ENCODE assay signal across 8 cellular contexts in the genomic region with DNA sequence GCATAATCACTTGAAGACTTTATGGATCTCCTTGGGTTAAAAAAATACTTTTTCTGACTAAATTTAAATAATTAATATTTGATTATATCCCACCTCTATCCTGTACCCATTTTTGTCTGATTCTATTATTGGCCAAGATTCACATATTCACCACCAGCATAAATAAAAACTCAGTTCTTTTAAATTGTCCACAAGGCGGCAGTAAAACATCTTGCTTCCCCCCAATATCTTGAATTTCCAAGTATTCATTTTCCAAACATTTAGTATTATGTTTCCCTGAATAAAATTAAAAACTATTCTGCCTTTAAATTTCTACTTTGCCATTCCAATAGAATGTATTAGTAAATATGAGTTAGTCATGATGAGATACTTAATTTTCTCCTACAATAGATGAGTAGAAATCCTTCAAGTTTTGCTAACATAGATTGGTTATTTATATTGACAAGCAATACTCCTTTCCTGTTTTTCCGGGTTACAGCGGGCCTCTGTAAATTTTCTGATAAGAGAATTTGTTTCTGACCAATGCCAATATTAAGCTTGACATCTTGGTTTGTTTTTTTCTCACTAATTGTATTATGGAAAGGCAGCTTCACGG.
DNase-seq lines count a peak whose midpoint lies in the region; ATAC-seq, FAIRE-seq and TF ChIP-seq lines count a peak whose summit lies in the region.

No MANE protein-coding gene starts in this region.

- H3K27ac ChIP-seq in WERI-Rb-1 (no peak overlapping the region), kidney (ENCODE audit: low read depth in 2 of 2, low read length in 2 of 2) (no peak overlapping the region)

- H3K9me3 ChIP-seq in WERI-Rb-1 (ENCODE audit: severe bottlenecking) (no peaks in the 10 kb centered on the region), kidney (ENCODE audit: control insufficient read depth in 1 of 2, low read length in 2 of 2) (no peaks in the 10 kb centered on the region)

- H3K36me3 ChIP-seq in WERI-Rb-1 (no peaks in the 10 kb centered on the region), kidney (ENCODE audit: control insufficient read depth in 1 of 2, insufficient read depth in 2 of 2, low read length in 2 of 2) (no peaks in the 10 kb centered on the region)

- TF ChIP-seq CTCF in AG10803 (conservative IDR thresholded peaks at IDR 0.05; ENCODE audit: low read length) (peak; percentile 67), WERI-Rb-1 (IDR thresholded peaks at IDR 0.05; ENCODE audit: low read depth, low read length) (0 out of 2 replicates have a peak, but pooled peaks have one; percentile 8), kidney (IDR thresholded peaks at IDR 0.05; ENCODE audit: borderline replicate concordance, extremely low read depth, insufficient read depth) (peak; percentile 38)

- H3K4me1 ChIP-seq in kidney (ENCODE audit: control insufficient read depth in 1 of 2, insufficient read depth in 1 of 2, low read depth in 1 of 2, low read length in 2 of 2) = no peaks in the 10 kb centered on the region

- DNase-seq in AG10803 (ENCODE audit: low read depth) (peak; percentile 34), HEK293T (ENCODE audit: extremely low spot score) (peak; percentile 16), WERI-Rb-1 (no peak), kidney (no peak)
- no peak for DNase-seq in NK-92 treated with Interleukin-12 subunit alpha and Interleukin-12 subunit beta, amount 100 ng/mL, for 24 hours (lab: John Stamatoyannopoulos, UW)

- intact Hi-C loops in kidney (cut with DNase I) = no loop called here

- no peak for ATAC-seq in GM21786 (IDR thresholded peaks at IDR 0.05; ENCODE audit: unreplicated experiment)
- ATAC-seq in GM21737 (IDR thresholded peaks at IDR 0.05; ENCODE audit: unreplicated experiment) = no peak
- no peak for ATAC-seq in HG03378 (IDR thresholded peaks at IDR 0.05; ENCODE audit: unreplicated experiment)

- no peaks in the 10 kb centered on the region for H3K27me3 ChIP-seq in WERI-Rb-1 (ENCODE audit: insufficient read depth, low read depth, severe bottlenecking)

- CTCF ChIA-PET in HEK293T (lab: Yijun Ruan, JAX) = interaction anchor here (0.6 kb wide), 1 partner anchor 746 kb away, joined by 3 read pairs; no protein-coding TSS in a partner anchor

- peak; percentile 91 for FAIRE-seq in kidney (lab: Jason Lieb, UNC)

- H3K4me3 ChIP-seq in AG10803 (ENCODE audit: low read length) = no peak overlapping the region
- H3K4me3 ChIP-seq in WERI-Rb-1 (ENCODE audit: low read depth, low read length) = no peak overlapping the region
- no peak overlapping the region for H3K4me3 ChIP-seq in kidney (ENCODE audit: low read length in 2 of 2)

- POLR2A ChIA-PET in HEK293T (lab: Yijun Ruan, JAX) = no interaction called here

- H3K9ac ChIP-seq in kidney (ENCODE audit: low read length in 2 of 2) = no peak overlapping the region

TF ChIP-seq in HEK293T, 16 proteins besides CTCF, POLR2A, EP300 and RAD21:
- TF ChIP-seq NFRKB (IDR thresholded peaks at IDR 0.05) (no peak), BHLHE40 (IDR thresholded peaks at IDR 0.05; ENCODE audit: borderline replicate concordance) (no peak), SUZ12 (IDR thresholded peaks at IDR 0.05) (no peak), SP1 (IDR thresholded peaks at IDR 0.05) (no peak), ARNT (IDR thresholded peaks at IDR 0.05) (no peak), HDGF (IDR thresholded peaks at IDR 0.05; ENCODE audit: borderline replicate concordance) (no peak), ZNF384 (IDR thresholded peaks at IDR 0.05) (no peak), CTBP1 (IDR thresholded peaks at IDR 0.05; ENCODE audit: borderline replicate concordance) (no peak), FOXA1 (IDR thresholded peaks at IDR 0.05) (no peak), LEF1 (IDR thresholded peaks at IDR 0.05; ENCODE audit: borderline replicate concordance) (no peak), FOXK2 (IDR thresholded peaks at IDR 0.05) (no peak), ELF4 (IDR thresholded peaks at IDR 0.05) (no peak), L3MBTL2 (conservative IDR thresholded peaks at IDR 0.05) (no peak), FOXM1 (IDR thresholded peaks at IDR 0.05; ENCODE audit: borderline replicate concordance) (no peak), TARDBP (IDR thresholded peaks at IDR 0.05) (no peak)
- TF ChIP-seq, protein P1, sequence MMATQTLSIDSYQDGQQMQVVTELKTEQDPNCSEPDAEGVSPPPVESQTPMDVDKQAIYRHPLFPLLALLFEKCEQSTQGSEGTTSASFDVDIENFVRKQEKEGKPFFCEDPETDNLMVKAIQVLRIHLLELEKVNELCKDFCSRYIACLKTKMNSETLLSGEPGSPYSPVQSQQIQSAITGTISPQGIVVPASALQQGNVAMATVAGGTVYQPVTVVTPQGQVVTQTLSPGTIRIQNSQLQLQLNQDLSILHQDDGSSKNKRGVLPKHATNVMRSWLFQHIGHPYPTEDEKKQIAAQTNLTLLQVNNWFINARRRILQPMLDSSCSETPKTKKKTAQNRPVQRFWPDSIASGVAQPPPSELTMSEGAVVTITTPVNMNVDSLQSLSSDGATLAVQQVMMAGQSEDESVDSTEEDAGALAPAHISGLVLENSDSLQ (IDR thresholded peaks at IDR 0.05) = no peak

Comparison
In these comparisons a context has a peak if more than half of its experiments do, and no peak if none do; other contexts are left out.
1. DNase-seq: peak in AG10803 (single experiment) and HEK293T (single experiment); none in WERI-Rb-1 (single experiment), kidney (single experiment) and NK-92 treated with Interleukin-12 subunit alpha and Interleukin-12 subunit beta, amount 100 ng/mL, for 24 hours (single experiment).
2. CTCF ChIP-seq: peak in every context shown above with its lines; median percentile 67 in AG10803; 38 in kidney; 8 in WERI-Rb-1.